ENCODE assay signal across 1 cellular context in genomic region chr2:25044990-25045389, GRCh38.
TF ChIP-seq lines count a peak whose summit lies in the region.

No MANE protein-coding gene starts in this region.

TF ChIP-seq in IMR-90, 13 proteins besides CTCF, POLR2A, EP300 and RAD21:
- TF ChIP-seq BHLHE40 (IDR thresholded peaks at IDR 0.05; ENCODE audit: low read depth, low read length) (no peak), CHD1 (IDR thresholded peaks at IDR 0.05; ENCODE audit: low read depth, low read length) (no peak), NFE2L2 (IDR thresholded peaks at IDR 0.05; ENCODE audit: low read depth, low read length) (no peak), FOS (IDR thresholded peaks at IDR 0.05; ENCODE audit: low read depth, low read length) (no peak), MAZ (IDR thresholded peaks at IDR 0.05; ENCODE audit: borderline replicate concordance, low read depth, low read length) (no peak), SMC3 (IDR thresholded peaks at IDR 0.05; ENCODE audit: low read depth, low read length) (no peak), RFX5 (IDR thresholded peaks at IDR 0.05; ENCODE audit: low read depth, low read length) (no peak), RCOR1 (IDR thresholded peaks at IDR 0.05; ENCODE audit: insufficient replicate concordance, low read length) (no peak), MAFK (IDR thresholded peaks at IDR 0.05; ENCODE audit: low read depth, low read length) (no peak), CEBPB (IDR thresholded peaks at IDR 0.05; ENCODE audit: low read depth, low read length) (no peak), MXI1 (IDR thresholded peaks at IDR 0.05; ENCODE audit: borderline replicate concordance, low read depth, low read length) (no peak)
- TF ChIP-seq, protein P1, sequence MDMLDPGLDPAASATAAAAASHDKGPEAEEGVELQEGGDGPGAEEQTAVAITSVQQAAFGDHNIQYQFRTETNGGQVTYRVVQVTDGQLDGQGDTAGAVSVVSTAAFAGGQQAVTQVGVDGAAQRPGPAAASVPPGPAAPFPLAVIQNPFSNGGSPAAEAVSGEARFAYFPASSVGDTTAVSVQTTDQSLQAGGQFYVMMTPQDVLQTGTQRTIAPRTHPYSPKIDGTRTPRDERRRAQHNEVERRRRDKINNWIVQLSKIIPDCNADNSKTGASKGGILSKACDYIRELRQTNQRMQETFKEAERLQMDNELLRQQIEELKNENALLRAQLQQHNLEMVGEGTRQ (IDR thresholded peaks at IDR 0.05; ENCODE audit: low read depth, low read length): no peak
- TF ChIP-seq, protein P2, sequence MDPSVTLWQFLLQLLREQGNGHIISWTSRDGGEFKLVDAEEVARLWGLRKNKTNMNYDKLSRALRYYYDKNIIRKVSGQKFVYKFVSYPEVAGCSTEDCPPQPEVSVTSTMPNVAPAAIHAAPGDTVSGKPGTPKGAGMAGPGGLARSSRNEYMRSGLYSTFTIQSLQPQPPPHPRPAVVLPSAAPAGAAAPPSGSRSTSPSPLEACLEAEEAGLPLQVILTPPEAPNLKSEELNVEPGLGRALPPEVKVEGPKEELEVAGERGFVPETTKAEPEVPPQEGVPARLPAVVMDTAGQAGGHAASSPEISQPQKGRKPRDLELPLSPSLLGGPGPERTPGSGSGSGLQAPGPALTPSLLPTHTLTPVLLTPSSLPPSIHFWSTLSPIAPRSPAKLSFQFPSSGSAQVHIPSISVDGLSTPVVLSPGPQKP (IDR thresholded peaks at IDR 0.05; ENCODE audit: borderline replicate concordance, low read depth, low read length): no peak
